In genomic region chrX:123860983-123861382, GRCh38 we compare ENCODE assay signal across 8 cellular contexts. TPM values are rescaled to one million over a fixed set of nuclear protein-coding genes. Genes with fewer than 3 reads are reported as not detected.
DNase-seq lines count a peak whose midpoint lies in the region; ATAC-seq and FAIRE-seq lines count a peak whose summit lies in the region.

No MANE protein-coding gene starts in this region.

- ATAC-seq in GM18517 (IDR thresholded peaks at IDR 0.05; ENCODE audit: unreplicated experiment) = no peak

- peak overlapping the region; percentile 96 for H3K9ac ChIP-seq in mucosa of stomach (ENCODE audit: low read length)

- peak; percentile 29 for FAIRE-seq in GM18507 (lab: Jason Lieb, UNC)

- no peak for DNase-seq in GM18507 (ENCODE audit: extremely low spot score, insufficient read length, low read depth)
- DNase-seq in NCI-H345 (lab: John Stamatoyannopoulos, UW) = peak; percentile 14
- no peak for DNase-seq in stimulated activated naive CD4-positive, alpha-beta T cell treated with Interleukin-2 at 50 U/mL for 16 hours (lab: John Stamatoyannopoulos, UW)
- DNase-seq in A172 (ENCODE audit: low spot score) = no peak
- no peak for DNase-seq in central memory CD4-positive, alpha-beta T cell

- peak overlapping the region; percentile 27 for H3K4me3 ChIP-seq in mucosa of stomach (ENCODE audit: low read length)

- H3K36me3 ChIP-seq in mucosa of stomach (ENCODE audit: control insufficient read depth, insufficient read depth, low read length) = no peaks in the 10 kb centered on the region

- no peaks in the 10 kb centered on the region for H3K9me3 ChIP-seq in mucosa of stomach (ENCODE audit: control insufficient read depth, low read length)

- H3K4me1 ChIP-seq in mucosa of stomach (ENCODE audit: control insufficient read depth, insufficient read depth, low read length) = no peaks in the 10 kb centered on the region

- no peaks in the 10 kb centered on the region for H3K27me3 ChIP-seq in mucosa of stomach (ENCODE audit: control insufficient read depth, insufficient read depth, low read length)

- peak overlapping the region; percentile 77 for H3K27ac ChIP-seq in cingulate gyrus (ENCODE audit: low read depth, low read length)

RNA-seq across cellular contexts. Expression of gene XIAP, which starts 1.1 kb away (rescaled TPM):
- total RNA-seq in A172 (2014; rRNA removed; shearing (Covaris generic)) = 13.3 and 13.8 TPM in 2 replicates
